ENCODE assay signal across 28 cellular contexts in the genomic region with DNA sequence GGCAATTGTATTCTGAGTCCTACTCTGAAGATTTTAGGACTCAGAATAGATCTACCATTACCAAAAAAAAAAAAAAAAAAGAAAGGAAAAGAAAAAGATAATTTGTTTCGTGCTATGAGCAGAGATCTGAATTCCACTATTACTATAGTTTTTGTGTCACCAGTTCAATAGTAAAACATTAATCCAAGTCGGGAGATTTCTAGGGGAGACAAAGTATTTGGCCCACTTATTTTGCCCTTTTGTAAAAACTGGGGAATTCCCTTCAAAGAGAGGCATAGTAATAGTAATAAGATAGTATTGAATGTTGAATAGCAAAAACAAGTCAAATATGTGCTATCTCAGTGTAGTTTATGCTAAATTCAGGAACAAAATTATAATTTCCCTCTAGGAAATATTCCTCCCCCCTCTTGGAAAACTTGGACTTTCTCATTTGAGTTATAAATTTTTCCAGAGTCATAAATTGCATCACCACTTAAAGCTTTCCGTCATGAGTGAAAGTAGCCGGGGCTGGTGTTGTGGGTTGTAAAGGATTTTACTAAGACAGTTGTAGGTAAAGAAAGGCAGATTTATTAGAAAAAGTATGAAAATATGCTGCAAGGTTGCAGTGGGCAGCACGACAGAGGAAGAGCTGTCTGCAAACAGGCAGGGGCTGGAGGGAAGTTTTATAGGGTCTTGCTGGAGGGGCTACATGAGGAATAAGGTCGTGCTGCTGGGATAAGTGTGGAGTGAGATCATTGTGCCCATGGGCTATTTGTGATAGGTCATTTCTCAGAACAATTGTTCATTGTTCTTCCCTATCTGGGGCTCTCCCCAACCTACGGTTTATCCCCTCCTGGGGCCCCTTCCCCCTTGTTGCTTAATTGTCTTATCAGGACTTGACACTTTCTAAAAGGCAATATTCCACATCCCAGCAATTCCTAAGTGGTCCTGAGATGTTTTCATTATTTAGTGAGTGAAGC.
A peak's percentile ranks its signal among the peaks of the same experiment; 100 is the strongest.
DNase-seq lines count a peak whose midpoint lies in the region; ATAC-seq, FAIRE-seq and TF ChIP-seq lines count a peak whose summit lies in the region.
"Had no signal": no experiment of that assay in that cellular context is flagged by ENCODE, and none has a peak within 500 bp of the region (broad histone marks: within the 10 kb centered on the region; RNA-seq: fewer than 3 reads in every experiment).

No MANE protein-coding gene starts in this region.

- H3K36me3 ChIP-seq in mammary epithelial cell (ENCODE audit: insufficient read depth, low read length) = no peaks in the 10 kb centered on the region
- H3K36me3 ChIP-seq in mesendoderm (ENCODE audit: control insufficient read depth, insufficient read depth, low read length) = no peaks in the 10 kb centered on the region
- H3K36me3 ChIP-seq: colonic mucosa, left lung, sigmoid colon, upper lobe of left lung had no signal

- H3K4me1 Mint-ChIP-seq in MCF 10A (ENCODE audit: insufficient read depth, unreplicated experiment) = peaks cover 13% of the 10 kb centered on the region
- H3K4me1 Mint-ChIP-seq: activated naive CD4-positive, alpha-beta T cell treated with anti-CD3 and anti-CD28 coated beads, Interleukin-2, amount 50 U/mL, for 24 hours; CD4-positive, alpha-beta memory T cell; naive B cell had no signal

- POLR2A ChIA-PET in MCF 10A (lab: Yijun Ruan, JAX) = no interaction called here

- H3K4me1 ChIP-seq in mammary epithelial cell (ENCODE audit: insufficient read depth, low read length) = peaks cover 29% of the 10 kb centered on the region
- H3K4me1 ChIP-seq in mesendoderm (ENCODE audit: control insufficient read depth, low read depth, low read length) = no peaks in the 10 kb centered on the region
- H3K4me1 ChIP-seq: colonic mucosa, left lung, sigmoid colon, upper lobe of left lung had no signal

- no peak for ATAC-seq in HG03354 (IDR thresholded peaks at IDR 0.05; ENCODE audit: poor library complexity, severe bottlenecking, unreplicated experiment)
- ATAC-seq: K562, left lung had no signal

- in situ Hi-C loops in mammary epithelial cell (cut with MboI; ENCODE audit: low sequenced_read_pairs in 2 of 2) (no loop called here), SK-MEL-5 (cut with HindIII; ENCODE audit: low pct_unique_long_range_greater_than_20kb, low sequenced_read_pairs) (no loop called here)

- no peaks in the 10 kb centered on the region for H3K79me2 ChIP-seq in mammary epithelial cell (ENCODE audit: insufficient read depth, low read length)
- no peaks in the 10 kb centered on the region for H3K79me2 ChIP-seq in mesendoderm (ENCODE audit: control insufficient read depth, insufficient read depth, low read length)

- H3K18ac ChIP-seq in mesendoderm (ENCODE audit: low read length) = no peak overlapping the region

- H4K20me1 ChIP-seq in mammary epithelial cell (ENCODE audit: insufficient read depth, low read length) = no peaks in the 10 kb centered on the region

- H3K56ac ChIP-seq in mesendoderm (ENCODE audit: low read length) = no peak overlapping the region

- peaks cover 8% of the 10 kb centered on the region for H3K9me3 Mint-ChIP-seq in MCF 10A (ENCODE audit: unreplicated experiment)
- H3K9me3 Mint-ChIP-seq: activated naive CD4-positive, alpha-beta T cell treated with anti-CD3 and anti-CD28 coated beads, Interleukin-2, amount 50 U/mL, for 24 hours; T-helper 2 cell treated with Interferon-gamma antibody and Interleukin-4, amounts not matched to agents 5 μg/mL and 100 μg/mL, for 36 hours had no signal

- WGBS in mammary epithelial cell (ENCODE audit: low coverage, missing lambda C conversion rate) = 22% methylated on average over 7 of the region's 7 CpGs
- WGBS in mesendoderm (ENCODE audit: extremely low coverage, insufficient coverage, low lambda C conversion rate) = no CpG with 5 or more reads among the region's 7 CpGs

- H3K9ac ChIP-seq in mammary epithelial cell (ENCODE audit: insufficient read depth, low read length) (no peak overlapping the region), mesendoderm (ENCODE audit: low read length) (no peak overlapping the region)

- H2BK120ac ChIP-seq in mesendoderm (ENCODE audit: low read depth, low read length) = no peak overlapping the region

- H3K27me3 Mint-ChIP-seq in MCF 10A (ENCODE audit: insufficient read depth, unreplicated experiment) = no peaks in the 10 kb centered on the region
- H3K27me3 Mint-ChIP-seq: activated naive CD4-positive, alpha-beta T cell treated with anti-CD3 and anti-CD28 coated beads, Interleukin-2, amount 50 U/mL, for 24 hours; CD4-positive, alpha-beta memory T cell; naive B cell; progenitor cell of endocrine pancreas had no signal

- dilution Hi-C loops in mammary epithelial cell (cut with HindIII; ENCODE audit: low sequenced_read_pairs) = no loop called here

- no peaks in the 10 kb centered on the region for H3K36me3 Mint-ChIP-seq in MCF 10A (ENCODE audit: insufficient read depth, unreplicated experiment)
- H3K36me3 Mint-ChIP-seq: activated naive CD4-positive, alpha-beta T cell treated with anti-CD3 and anti-CD28 coated beads, Interleukin-2, amount 50 U/mL, for 24 hours; CD4-positive, alpha-beta memory T cell; naive B cell had no signal

- no peak overlapping the region for H4K5ac ChIP-seq in mesendoderm (ENCODE audit: low read length)

- CTCF ChIA-PET in mammary epithelial cell (lab: Charles Lee; ENCODE audit: low non-redundant PET) = no interaction called here
- CTCF ChIA-PET in MCF 10A (lab: Yijun Ruan, JAX) = no interaction called here

- no peak overlapping the region for H3K27ac ChIP-seq in mammary epithelial cell (ENCODE audit: insufficient read depth, low read depth, low read length)
- H3K27ac ChIP-seq in mesendoderm (ENCODE audit: low read depth, low read length) = no peak overlapping the region
- H3K27ac ChIP-seq: colonic mucosa, left lung, sigmoid colon, upper lobe of left lung had no signal

- H2BK5ac ChIP-seq in mesendoderm (ENCODE audit: low read length) = no peak overlapping the region

- DNase-seq in mammary epithelial cell (peak; percentile 12), MCF 10A (ENCODE audit: unreplicated experiment) (no peak), SK-MEL-5 (ENCODE audit: low read depth, low spot score) (peak; percentile 61), mesendoderm (peak; percentile 76), kidney glomerular epithelial cell (lab: John Stamatoyannopoulos, UW) (no peak), activated gamma-delta T cell treated with Interleukin-2 at 50 U/mL for 16 hours (no peak), HTR-8/SVneo (ENCODE audit: insufficient read length, low spot score) (no peak)
- DNase-seq: activated CD4-positive, alpha-beta T cell treated with anti-CD3 and anti-CD28 coated beads for 4 hours; anterior cingulate cortex; CD4-positive, alpha-beta memory T cell; colonic mucosa; effector CD8-positive, alpha-beta T cell; left lung; naive B cell; NCI-H2171 treated with DMSO at 0.1 percent for 48 hours; NCI-H524; Right ventricle myocardium superior; sigmoid colon; stimulated activated CD4-positive, alpha-beta T cell treated with anti-CD3 and anti-CD28 coated beads, Interleukin-4, amount 100 ng/mL, for 24 hours; upper lobe of left lung had no signal

- TF ChIP-seq CTCF in mammary epithelial cell (conservative IDR thresholded peaks at IDR 0.05 in 1 of 2, IDR thresholded peaks at IDR 0.05 in 1 of 2; ENCODE audit: extremely low read depth in 1 of 2, insufficient read depth in 1 of 2, low read depth in 1 of 2, low read length in 2 of 2) = no peak
- TF ChIP-seq CTCF in MCF 10A (IDR thresholded peaks at IDR 0.05; ENCODE audit: unreplicated experiment) = no peak

- no peaks in the 10 kb centered on the region for H3K79me1 ChIP-seq in mesendoderm (ENCODE audit: low read length)

- H3K4me2 ChIP-seq in mammary epithelial cell (ENCODE audit: insufficient read depth, low read depth, low read length) = no peak overlapping the region
- H3K4me2 ChIP-seq in mesendoderm (ENCODE audit: low read length) = no peak overlapping the region

- H3K4me3 ChIP-seq in mammary epithelial cell (replicated peaks in 1 of 3; ENCODE audit: insufficient read depth in 1 of 3, low read depth in 2 of 3, low read length in 3 of 3) (no peak overlapping the region), mesendoderm (ENCODE audit: low read length) (no peak overlapping the region)
- H3K4me3 ChIP-seq: colonic mucosa, K562, left lung, sigmoid colon, upper lobe of left lung had no signal

- no peak overlapping the region for H3K27ac Mint-ChIP-seq in MCF 10A (ENCODE audit: low read depth, unreplicated experiment)
- H3K27ac Mint-ChIP-seq: activated naive CD4-positive, alpha-beta T cell treated with anti-CD3 and anti-CD28 coated beads, Interleukin-2, amount 50 U/mL, for 24 hours; activated T-helper 2 cell treated with anti-CD3 and anti-CD28 coated beads, Interferon-gamma antibody, Interleukin-2, Interleukin-4, amounts not matched to agents 10 μg/mL and 5 μg/mL and 100 μg/mL, durations not matched to agents 14 hours and 24 hours and 36 hours; CD4-positive, alpha-beta memory T cell; naive B cell; progenitor cell of endocrine pancreas; T-helper 2 cell treated with Interferon-gamma antibody and Interleukin-4, amounts not matched to agents 5 μg/mL and 100 μg/mL, for 36 hours had no signal

- no peak overlapping the region for H3K4me3 Mint-ChIP-seq in MCF 10A (ENCODE audit: unreplicated experiment)
- H3K4me3 Mint-ChIP-seq: activated naive CD4-positive, alpha-beta T cell treated with anti-CD3 and anti-CD28 coated beads, Interleukin-2, amount 50 U/mL, for 24 hours; CD4-positive, alpha-beta memory T cell; naive B cell; T-helper 2 cell treated with Interferon-gamma antibody and Interleukin-4, amounts not matched to agents 5 μg/mL and 100 μg/mL, for 36 hours had no signal

- BruUV-seq in mammary epithelial cell (replicated peaks; lab: Mats Ljungman, UMichigan) (no TSS peak), MCF 10A (replicated peaks; lab: Mats Ljungman, UMichigan) (no TSS peak)

- H3K23ac ChIP-seq in mesendoderm (ENCODE audit: low read length) = no peak overlapping the region

- no peak for FAIRE-seq in HTR-8/SVneo (lab: Jason Lieb, UNC)
- FAIRE-seq: A204.1, H1, K562 had no signal

- no peak overlapping the region for H2BK15ac ChIP-seq in mesendoderm (replicated peaks; ENCODE audit: low read depth)

- H2AFZ ChIP-seq in mammary epithelial cell (ENCODE audit: low read depth, low read length) = peak overlapping the region; percentile 3

- no peak overlapping the region for H4K8ac ChIP-seq in mesendoderm (ENCODE audit: low read depth, low read length)

- H2AK5ac ChIP-seq in mesendoderm (ENCODE audit: low read length) = no peak overlapping the region

- no peaks in the 10 kb centered on the region for H3K9me3 ChIP-seq in mammary epithelial cell (replicated peaks; ENCODE audit: insufficient read depth, low read length)
- H3K9me3 ChIP-seq: colonic mucosa, sigmoid colon, upper lobe of left lung had no signal

- intact Hi-C loops in mammary epithelial cell (cut with micrococcal nuclease) = no loop called here
- intact Hi-C loops in MCF 10A (cut with micrococcal nuclease) = no loop called here

- H3K4ac ChIP-seq in mesendoderm (ENCODE audit: low read depth, low read length) = no peak overlapping the region

- no peaks in the 10 kb centered on the region for H3K27me3 ChIP-seq in mammary epithelial cell (ENCODE audit: insufficient read depth, low read length)
- H3K27me3 ChIP-seq in mesendoderm (ENCODE audit: insufficient read depth, low read length, poor library complexity) = no peaks in the 10 kb centered on the region
- H3K27me3 ChIP-seq: colonic mucosa, left lung, sigmoid colon, upper lobe of left lung had no signal

Comparison
In these comparisons a context has a peak if more than half of its experiments do, and no peak if none do; other contexts are left out.
1. DNase-seq: peak in mammary epithelial cell (single experiment), SK-MEL-5 (single experiment) and mesendoderm (single experiment); none in MCF 10A (single experiment), kidney glomerular epithelial cell (single experiment), activated gamma-delta T cell treated with Interleukin-2 at 50 U/mL for 16 hours (single experiment) and HTR-8/SVneo (single experiment).